ENCODE assay signal across 17 cellular contexts in genomic region chr5:127358782-127359181, GRCh38.
DNase-seq lines count a peak whose midpoint lies in the region; ATAC-seq and TF ChIP-seq lines count a peak whose summit lies in the region.
"Had no signal": no experiment of that assay in that cellular context is flagged by ENCODE, and none has a peak within 500 bp of the region (broad histone marks: within the 10 kb centered on the region; RNA-seq: fewer than 3 reads in every experiment).

No MANE protein-coding gene starts in this region.

- no peaks in the 10 kb centered on the region for H3K36me3 ChIP-seq in mesenchymal stem cell (ENCODE audit: control insufficient read depth in 1 of 2, insufficient read depth in 2 of 2, low read depth in 1 of 2, low read length in 2 of 2)
- H3K36me3 ChIP-seq: esophagus muscularis mucosa, neutrophil, spleen, thoracic aorta had no signal

- TF ChIP-seq CTCF in AG10803 (conservative IDR thresholded peaks at IDR 0.05; ENCODE audit: low read length): no peak

- no peak overlapping the region for H2BK5ac ChIP-seq in mesenchymal stem cell (ENCODE audit: low read depth, low read length, poor library complexity, severe bottlenecking)

- H3K9ac ChIP-seq in mesenchymal stem cell (ENCODE audit: low read length): no peak overlapping the region

- DNase-seq in AG10803 (ENCODE audit: low read depth) (peak; percentile 47), LHCN-M2 (ENCODE audit: low read depth) (peak; percentile 80), caudate nucleus (lab: John Stamatoyannopoulos, UW) (no peak), mesenchymal stem cell (peak; percentile 50), GF-D8 (lab: John Stamatoyannopoulos, UW) (no peak), SKM-1 (lab: John Stamatoyannopoulos, UW; ENCODE audit: unreplicated experiment) (no peak)
- DNase-seq: cortex of kidney, DMS153, NCI-H345, spleen, T-helper 2 cell had no signal

- no peak overlapping the region for H4K8ac ChIP-seq in mesenchymal stem cell (ENCODE audit: low read length)

- H2AFZ ChIP-seq in mesenchymal stem cell (ENCODE audit: low read depth, low read length): no peak overlapping the region

- no peak overlapping the region for H2BK120ac ChIP-seq in mesenchymal stem cell (ENCODE audit: low read depth, low read length)

- ATAC-seq in GM18511 (IDR thresholded peaks at IDR 0.05; ENCODE audit: unreplicated experiment): no peak
- no peak for ATAC-seq in HG02884 (IDR thresholded peaks at IDR 0.05; ENCODE audit: unreplicated experiment)
- ATAC-seq: Panc1 had no signal

- H3K4ac ChIP-seq in mesenchymal stem cell (ENCODE audit: low read depth in 1 of 2, low read length in 2 of 2): no peak overlapping the region

- no peaks in the 10 kb centered on the region for H3K27me3 ChIP-seq in mesenchymal stem cell (ENCODE audit: control insufficient read depth in 1 of 2, insufficient read depth in 1 of 2, low read length in 2 of 2)
- H3K27me3 ChIP-seq: esophagus muscularis mucosa, neutrophil, spleen had no signal

- H3K79me1 ChIP-seq in mesenchymal stem cell (replicated peaks; ENCODE audit: low read length, poor library complexity, severe bottlenecking): no peaks in the 10 kb centered on the region

- H3K18ac ChIP-seq in mesenchymal stem cell (ENCODE audit: low read depth in 1 of 2, low read length in 2 of 2): no peak overlapping the region

- H3K4me3 ChIP-seq in AG10803 (ENCODE audit: low read length) (no peak overlapping the region), mesenchymal stem cell (ENCODE audit: insufficient read depth in 1 of 2, low read depth in 1 of 2, low read length in 2 of 2) (no peak overlapping the region)
- H3K4me3 ChIP-seq: esophagus muscularis mucosa, spleen, thoracic aorta had no signal

- H3K9me3 ChIP-seq in mesenchymal stem cell (ENCODE audit: control insufficient read depth, low read length): no peaks in the 10 kb centered on the region
- H3K9me3 ChIP-seq: esophagus muscularis mucosa, neutrophil, spleen, thoracic aorta had no signal

- no peak overlapping the region for H3K23ac ChIP-seq in mesenchymal stem cell (ENCODE audit: low read length in 2 of 2)

- no peak overlapping the region for H2BK15ac ChIP-seq in mesenchymal stem cell (ENCODE audit: low read depth, poor library complexity, severe bottlenecking)

- WGBS in mesenchymal stem cell: no CpG with 5 or more reads among the region's 1 CpG

- H4K91ac ChIP-seq in mesenchymal stem cell (ENCODE audit: low read length): no peak overlapping the region

- no peak overlapping the region for H3K14ac ChIP-seq in mesenchymal stem cell (ENCODE audit: low read length in 2 of 2)

- peak overlapping the region; percentile 11 for H3K27ac ChIP-seq in caudate nucleus (ENCODE audit: low read depth, low read length)
- no peak overlapping the region for H3K27ac ChIP-seq in mesenchymal stem cell (ENCODE audit: low read length, poor library complexity, severe bottlenecking)
- H3K27ac ChIP-seq: esophagus muscularis mucosa, neutrophil, spleen, thoracic aorta had no signal

- no peak overlapping the region for H2AK5ac ChIP-seq in mesenchymal stem cell (ENCODE audit: low read length, severe bottlenecking)

- H3K4me2 ChIP-seq in mesenchymal stem cell (ENCODE audit: low read length, poor library complexity, severe bottlenecking): no peak overlapping the region

- no peak overlapping the region for H2BK12ac ChIP-seq in mesenchymal stem cell (ENCODE audit: low read length in 2 of 2)

- no peaks in the 10 kb centered on the region for H3K4me1 ChIP-seq in mesenchymal stem cell (ENCODE audit: control insufficient read depth, insufficient read depth, low read depth, low read length)
- H3K4me1 ChIP-seq: esophagus muscularis mucosa, spleen had no signal

Comparison
In these comparisons a context has a peak if more than half of its experiments do, and no peak if none do; other contexts are left out.
1. DNase-seq: peak in AG10803 (single experiment), LHCN-M2 (single experiment) and mesenchymal stem cell (single experiment); none in caudate nucleus (0 of 61), GF-D8 (single experiment) and SKM-1 (single experiment).